Comparison of ENCODE assay signal across 8 cellular contexts in genomic region chr14:82502043-82502442, GRCh38.
"Had no signal": no experiment of that assay in that cellular context is flagged by ENCODE, and none has a peak within 500 bp of the region (broad histone marks: within the 10 kb centered on the region; RNA-seq: fewer than 3 reads in every experiment).

No MANE protein-coding gene starts in this region.

- H2AFZ ChIP-seq: GM23248 had no signal

- FAIRE-seq: H54 had no signal

- DNase-seq: GM23248, GOT3, H9, HCEC 1CT, Kasumi-1, KG1 had no signal

- H3K9ac ChIP-seq: GM23248 had no signal

- H3K27ac ChIP-seq: GM23248, HL-60 had no signal

- H3K4me3 ChIP-seq: GM23248 had no signal
